29 cellular contexts compared by ENCODE assay signal in the genomic region with DNA sequence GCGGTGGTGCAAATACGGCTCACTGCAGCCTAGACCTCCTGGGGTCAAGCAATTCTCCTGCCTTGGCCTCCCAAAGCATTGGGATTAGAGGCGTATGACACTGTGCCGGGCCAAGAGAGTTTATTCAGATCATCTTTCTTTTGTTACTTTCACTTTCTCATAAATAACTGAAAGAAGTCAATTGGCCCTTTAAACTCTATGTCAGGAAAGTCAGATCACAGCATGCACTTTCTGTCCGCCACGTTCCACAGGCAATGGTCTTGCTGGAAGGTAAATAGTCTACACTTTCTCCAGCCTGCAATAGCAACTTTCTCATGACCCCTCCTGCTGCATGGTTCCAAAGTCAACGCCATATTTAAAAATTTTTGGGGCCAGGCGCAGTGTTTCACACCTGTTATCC.
"Had no signal": no experiment of that assay in that cellular context is flagged by ENCODE, and none has a peak within 500 bp of the region (broad histone marks: within the 10 kb centered on the region; RNA-seq: fewer than 3 reads in every experiment).

No MANE protein-coding gene starts in this region.

- H3K9me3 ChIP-seq: gastroesophageal sphincter, heart right ventricle had no signal

- H3K36me3 ChIP-seq: brain microvascular endothelial cell, gastroesophageal sphincter, heart right ventricle, WERI-Rb-1 had no signal

- FAIRE-seq: astrocyte, bronchial epithelial cell had no signal

- H3K4me3 ChIP-seq: coronary artery, dorsolateral prefrontal cortex, gastroesophageal sphincter, heart right ventricle had no signal

- H3K4me1 ChIP-seq: foreskin keratinocyte had no signal

- ATAC-seq: activated CD4-positive, CD25-positive, alpha-beta regulatory T cell treated with anti-CD3 and anti-CD28 coated beads, Interleukin-2, amount 50 U/mL, for 24 hours; activated CD8-positive, alpha-beta T cell treated with anti-CD3 and anti-CD28 coated beads for 36 hours; activated T-cell treated with anti-CD3 and anti-CD28 coated beads, Interleukin-2, amount 50 U/mL, for 4 hours; activated T-helper 17 cell treated with anti-CD3 and anti-CD28 coated beads, Interleukin-2, amount 50 U/mL, for 72 hours; esophagus mucosa; foreskin keratinocyte; gastroesophageal sphincter; heart right ventricle; T-helper 17 cell had no signal

- DNase-seq: activated B cell treated with CpG ODN at 0.5 μM for 24 hours; activated CD4-positive, alpha-beta T cell treated with anti-CD3 and anti-CD28 coated beads for 48 hours; activated CD4-positive, alpha-beta T cell treated with anti-CD3 and anti-CD28 coated beads, Interleukin-2, amount 50 U/mL, for 1 hour; activated CD4-positive, alpha-beta T cell treated with anti-CD3 and anti-CD28 coated beads, Interleukin-2, amount 50 U/mL, for 48 hours; activated CD8-positive, alpha-beta memory T cell treated with anti-CD3 and anti-CD28 coated beads for 24 hours; activated CD8-positive, alpha-beta T cell treated with anti-CD3 and anti-CD28 coated beads for 36 hours; activated effector memory CD4-positive, alpha-beta T cell treated with Interleukin-2 at 50 U/mL for 16 hours; activated gamma-delta T cell treated with Interleukin-2 at 50 U/mL for 16 hours; activated naive CD4-positive, alpha-beta T cell treated with anti-CD3 and anti-CD28 coated beads, Interleukin-2, amount 50 U/mL, for 16 hours; activated naive CD4-positive, alpha-beta T cell treated with Interleukin-2 at 50 U/mL for 16 hours; activated T-cell treated with anti-CD3 and anti-CD28 coated beads, Interleukin-2, amount 50 U/mL, for 4 hours; amniotic stem cell; anterior cingulate cortex; brain microvascular endothelial cell; dorsolateral prefrontal cortex; effector memory CD4-positive, alpha-beta T cell; endodermal cell; foreskin keratinocyte; heart right ventricle; T-helper 17 cell; T1000; WERI-Rb-1 had no signal

- H3K27ac ChIP-seq: brain microvascular endothelial cell, coronary artery, dorsolateral prefrontal cortex, foreskin keratinocyte, gastroesophageal sphincter, heart right ventricle, WERI-Rb-1 had no signal

- H3K27me3 ChIP-seq: brain microvascular endothelial cell, dorsolateral prefrontal cortex, foreskin keratinocyte, gastroesophageal sphincter, heart right ventricle had no signal
